ENCODE assay signal across 29 cellular contexts in genomic region chr10:113287592-113287991, GRCh38.
"Had no signal": no experiment of that assay in that cellular context is flagged by ENCODE, and none has a peak within 500 bp of the region (broad histone marks: within the 10 kb centered on the region; RNA-seq: fewer than 3 reads in every experiment).

No MANE protein-coding gene starts in this region.

- FAIRE-seq: colon, endometrium, endothelial cell of umbilical vein, frontal cortex had no signal

- H3K27ac ChIP-seq: colonic mucosa, coronary artery, dorsolateral prefrontal cortex, epithelial cell of prostate, esophagus muscularis mucosa, esophagus squamous epithelium, foreskin keratinocyte, gastrocnemius medialis, gastroesophageal sphincter, heart left ventricle, heart right ventricle, hepatocyte had no signal

- H2AFZ ChIP-seq: hepatocyte had no signal

- H3K4me3 ChIP-seq: colonic mucosa, coronary artery, dorsolateral prefrontal cortex, esophagus muscularis mucosa, esophagus squamous epithelium, gastrocnemius medialis, gastroesophageal sphincter, heart left ventricle, heart right ventricle, hepatocyte had no signal

- H3K4me1 ChIP-seq: colonic mucosa, esophagus muscularis mucosa, foreskin keratinocyte, gastrocnemius medialis, gastroesophageal sphincter had no signal

- DNase-seq: colonic mucosa; cortex of kidney; dermis blood vessel endothelial cell; dorsolateral prefrontal cortex; effector CD4-positive, alpha-beta T cell; effector CD8-positive, alpha-beta T cell; effector memory CD4-positive, alpha-beta T cell; effector memory CD8-positive, alpha-beta T cell; endodermal cell; erythroblast; esophagus squamous epithelium; foreskin fibroblast; foreskin keratinocyte; foreskin melanocyte; gastrocnemius medialis; glutamatergic neuron; head of caudate nucleus; heart left ventricle; heart right ventricle had no signal

- ATAC-seq: effector memory CD8-positive, alpha-beta T cell; esophagus mucosa; foreskin keratinocyte; gastrocnemius medialis; gastroesophageal sphincter; heart left ventricle; heart right ventricle had no signal

- H3K79me2 ChIP-seq: hepatocyte had no signal

- H3K36me3 ChIP-seq: colonic mucosa, esophagus muscularis mucosa, esophagus squamous epithelium, gastrocnemius medialis, gastroesophageal sphincter, heart left ventricle, heart right ventricle had no signal

- H3K9me3 ChIP-seq: colonic mucosa, esophagus muscularis mucosa, esophagus squamous epithelium, gastrocnemius medialis, gastroesophageal sphincter, heart left ventricle, heart right ventricle had no signal

- H3K27me3 ChIP-seq: colonic mucosa, esophagus muscularis mucosa, esophagus squamous epithelium, foreskin keratinocyte, gastrocnemius medialis, gastroesophageal sphincter, heart left ventricle, heart right ventricle, hepatocyte had no signal

- H3K4me2 ChIP-seq: hepatocyte had no signal
